1 cellular context compared by ENCODE assay signal in genomic region chr3:195859846-195860411, GRCh38.
TF ChIP-seq lines count a peak whose summit lies in the region.

No MANE protein-coding gene starts in this region.

TF ChIP-seq in HEK293, 187 proteins besides CTCF, POLR2A, EP300 and RAD21:
- 0 out of 2 replicates have a peak, but pooled peaks have one; percentile 45 for TF ChIP-seq ZNF600 (tag by site-specific recombination; IDR thresholded peaks at IDR 0.05)
- TF ChIP-seq IKZF3 (tag by site-specific recombination; IDR thresholded peaks at IDR 0.05), result no peak
